12 cellular contexts compared by ENCODE assay signal in the genomic region with DNA sequence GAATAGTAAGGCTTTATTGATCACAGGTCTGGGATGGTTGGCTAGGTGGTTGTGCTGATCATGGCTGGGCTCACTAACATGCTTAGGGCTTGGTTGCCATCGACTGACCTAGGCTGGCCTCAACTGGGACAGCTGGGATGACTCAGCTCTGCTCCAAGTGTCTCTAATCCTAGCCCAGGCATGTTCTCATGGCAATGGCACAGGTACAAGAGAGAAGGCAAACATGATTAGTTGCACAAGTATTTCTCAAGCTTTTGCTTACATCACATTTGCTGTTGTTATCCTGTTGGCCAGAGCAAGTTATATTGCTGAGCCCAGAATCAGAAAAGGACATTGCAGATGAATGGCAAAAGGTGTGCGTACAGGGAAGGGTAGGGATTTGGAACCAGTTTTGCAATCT.
DNase-seq lines count a peak whose midpoint lies in the region; ATAC-seq and TF ChIP-seq lines count a peak whose summit lies in the region.
"Had no signal": no experiment of that assay in that cellular context is flagged by ENCODE, and none has a peak within 500 bp of the region (broad histone marks: within the 10 kb centered on the region; RNA-seq: fewer than 3 reads in every experiment).

No MANE protein-coding gene starts in this region.

- DNase-seq in HFFc6 = peak; percentile 31
- DNase-seq in RWPE2 (ENCODE audit: low spot score) = peak; percentile 84
- DNase-seq in glomerular visceral epithelial cell (ENCODE audit: extremely low spot score) = peak; percentile 5
- no peak for DNase-seq in NCI-H1436 treated with DMSO at 0.1 percent for 48 hours (lab: John Stamatoyannopoulos, UW)
- no peak for DNase-seq in osteoblast (ENCODE audit: insufficient read length, low spot score, missing footprints)
- DNase-seq: activated T-cell treated with anti-CD3 and anti-CD28 coated beads, Interleukin-2, amount 50 U/mL, for 24 hours; H9; heart right ventricle; mucosa of descending colon; Peyer's patch had no signal

- H3K36me3 ChIP-seq in RWPE2 (ENCODE audit: low read depth) = no peaks in the 10 kb centered on the region
- H3K36me3 ChIP-seq in osteoblast (ENCODE audit: insufficient read depth, low read length) = no peaks in the 10 kb centered on the region
- H3K36me3 ChIP-seq: heart right ventricle, Peyer's patch had no signal

- H3K9me3 Mint-ChIP-seq in HFFc6 = no peaks in the 10 kb centered on the region
- H3K9me3 Mint-ChIP-seq: activated T-cell treated with anti-CD3 and anti-CD28 coated beads, Interleukin-2, amount 50 U/mL, for 24 hours had no signal

- peak; percentile 94 for ATAC-seq in RWPE2 (ENCODE audit: low read depth)
- ATAC-seq in HG03280 (IDR thresholded peaks at IDR 0.05; ENCODE audit: unreplicated experiment) = no peak
- ATAC-seq: mucosa of descending colon had no signal

- peaks cover 12% of the 10 kb centered on the region; the same call in 1 of the 2 replicates for H3K4me1 Mint-ChIP-seq in HFFc6 (ENCODE audit: low read depth)

- H3K27me3 ChIP-seq in RWPE2 (ENCODE audit: insufficient read depth, poor library complexity, severe bottlenecking) = no peaks in the 10 kb centered on the region
- H3K27me3 ChIP-seq in osteoblast (ENCODE audit: insufficient read depth, low read length) = peaks cover 24% of the 10 kb centered on the region
- H3K27me3 ChIP-seq: heart right ventricle, Peyer's patch had no signal

- H3K27ac ChIP-seq in RWPE2 (ENCODE audit: poor library complexity, severe bottlenecking) (peak overlapping the region; percentile 86), skin epidermis (peak overlapping the region in 13 of 21 experiments; percentile 34 to 82 (median 67)), osteoblast (ENCODE audit: low read depth, low read length) (no peak overlapping the region)
- H3K27ac ChIP-seq: heart right ventricle, Peyer's patch had no signal

- TF ChIP-seq CTCF in HFFc6 (IDR thresholded peaks at IDR 0.05) = no peak
- no peak for TF ChIP-seq CTCF in RWPE2 (IDR thresholded peaks at IDR 0.05; ENCODE audit: poor library complexity, severe bottlenecking)
- TF ChIP-seq CTCF in osteoblast (IDR thresholded peaks at IDR 0.05; ENCODE audit: extremely low read depth, low read depth, low read length) = no peak

- no peaks in the 10 kb centered on the region for H4K20me1 ChIP-seq in osteoblast (ENCODE audit: insufficient read depth, low read length)

- H3K4me3 Mint-ChIP-seq in HFFc6 = no peak overlapping the region
- H3K4me3 Mint-ChIP-seq: activated T-cell treated with anti-CD3 and anti-CD28 coated beads, Interleukin-2, amount 50 U/mL, for 24 hours; H9 had no signal

- peaks cover 15% of the 10 kb centered on the region for H3K4me1 ChIP-seq in RWPE2 (ENCODE audit: insufficient read depth, poor library complexity, severe bottlenecking)
- peaks cover 3% of the 10 kb centered on the region for H3K4me1 ChIP-seq in osteoblast (ENCODE audit: insufficient read depth, low read length)
- H3K4me1 ChIP-seq: Peyer's patch had no signal

- no peak overlapping the region for H2AFZ ChIP-seq in osteoblast (ENCODE audit: low read length)

- H3K4me2 ChIP-seq in osteoblast (ENCODE audit: insufficient read depth, low read length) = no peak overlapping the region

- no peaks in the 10 kb centered on the region for H3K36me3 Mint-ChIP-seq in HFFc6 (ENCODE audit: low read depth)

- no peak overlapping the region for H3K4me3 ChIP-seq in RWPE2 (ENCODE audit: severe bottlenecking)
- no peak overlapping the region for H3K4me3 ChIP-seq in skin epidermis
- no peak overlapping the region for H3K4me3 ChIP-seq in osteoblast (ENCODE audit: insufficient read depth, low read length)
- H3K4me3 ChIP-seq: heart right ventricle, mucosa of descending colon, Peyer's patch had no signal

- H3K27ac Mint-ChIP-seq in HFFc6 = no peak overlapping the region
- H3K27ac Mint-ChIP-seq: H9 had no signal

- H3K9me3 ChIP-seq in RWPE2 (ENCODE audit: severe bottlenecking) (no peaks in the 10 kb centered on the region), osteoblast (ENCODE audit: low read depth, low read length) (no peaks in the 10 kb centered on the region)
- H3K9me3 ChIP-seq: heart right ventricle, mucosa of descending colon, Peyer's patch had no signal

- H3K27me3 Mint-ChIP-seq in HFFc6 (ENCODE audit: insufficient read depth) = peaks cover 29% of the 10 kb centered on the region

- H3K79me2 ChIP-seq in osteoblast (ENCODE audit: insufficient read depth, low read length) = no peaks in the 10 kb centered on the region

Comparison
In these comparisons a context has a peak if more than half of its experiments do, and no peak if none do; other contexts are left out.
1. DNase-seq: peak in HFFc6 (single experiment), RWPE2 (single experiment) and glomerular visceral epithelial cell (single experiment); none in NCI-H1436 treated with DMSO at 0.1 percent for 48 hours (single experiment) and osteoblast (single experiment).